In genomic region chr6:10586302-10586701, GRCh38 we compare ENCODE assay signal across 21 cellular contexts.
DNase-seq lines count a peak whose midpoint lies in the region; ATAC-seq and TF ChIP-seq lines count a peak whose summit lies in the region.
"Had no signal": no experiment of that assay in that cellular context is flagged by ENCODE, and none has a peak within 500 bp of the region (broad histone marks: within the 10 kb centered on the region; RNA-seq: fewer than 3 reads in every experiment).

No MANE protein-coding gene starts in this region.

- peaks cover 20% of the 10 kb centered on the region for H3K27me3 Mint-ChIP-seq in GM23338 (ENCODE audit: insufficient read depth, low read depth, poor library complexity)
- H3K27me3 Mint-ChIP-seq in WTC11 (ENCODE audit: low read depth): no peaks in the 10 kb centered on the region
- H3K27me3 Mint-ChIP-seq: activated CD8-positive, alpha-beta T cell treated with anti-CD3 and anti-CD28 coated beads for 36 hours; CD4-positive, alpha-beta memory T cell; central memory CD8-positive, alpha-beta T cell had no signal

- peaks cover 79% of the 10 kb centered on the region for H3K79me2 ChIP-seq in GM23338 (replicated peaks; ENCODE audit: insufficient read depth)
- peaks cover 39% of the 10 kb centered on the region for H3K79me2 ChIP-seq in hepatocyte
- H3K79me2 ChIP-seq in trophoblast cell (ENCODE audit: control insufficient read depth, insufficient read depth, low read length, poor library complexity): peaks cover 6% of the 10 kb centered on the region

- ATAC-seq in GM23338: peak; percentile 13
- ATAC-seq in WTC11: no peak
- ATAC-seq in GM19452 (IDR thresholded peaks at IDR 0.05; ENCODE audit: unreplicated experiment): no peak
- no peak for ATAC-seq in GM19467 (IDR thresholded peaks at IDR 0.05; ENCODE audit: unreplicated experiment)
- ATAC-seq: activated CD8-positive, alpha-beta T cell treated with anti-CD3 and anti-CD28 coated beads for 36 hours; esophagus mucosa; HepG2 had no signal

- CTCF ChIA-PET in WTC11 (lab: Charles Lee): no interaction called here

- H3K27me3 ChIP-seq in GM23338 (ENCODE audit: insufficient read depth) (no peaks in the 10 kb centered on the region), hepatocyte (no peaks in the 10 kb centered on the region), trophoblast cell (ENCODE audit: insufficient read depth, low read length) (no peaks in the 10 kb centered on the region)

- H3K27ac Mint-ChIP-seq in GM23338: peak overlapping the region; percentile 96; the same call in 1 of the 2 replicates
- peak overlapping the region; percentile 99 for H3K27ac Mint-ChIP-seq in WTC11
- H3K27ac Mint-ChIP-seq: activated CD8-positive, alpha-beta T cell treated with anti-CD3 and anti-CD28 coated beads for 36 hours; CD4-positive, alpha-beta memory T cell had no signal

- no peak overlapping the region for H2BK120ac ChIP-seq in trophoblast cell (ENCODE audit: insufficient read depth, low read length, poor library complexity)

- H3K27ac ChIP-seq in GM23338 (ENCODE audit: low read depth) (peak overlapping the region; percentile 89), hepatocyte (peak overlapping the region; percentile 32), trophoblast cell (ENCODE audit: low read depth, low read length) (peak overlapping the region; percentile 80)
- H3K27ac ChIP-seq: thoracic aorta had no signal

- no peak overlapping the region for H4K12ac ChIP-seq in trophoblast cell (ENCODE audit: low read depth, low read length)

- H3K36me3 ChIP-seq in GM23338 (ENCODE audit: insufficient read depth) (no peaks in the 10 kb centered on the region; the same call in 1 of the 2 replicates), hepatocyte (replicated peaks; ENCODE audit: insufficient read depth, low read depth) (no peaks in the 10 kb centered on the region), trophoblast cell (ENCODE audit: control insufficient read depth in 1 of 2, insufficient read depth in 2 of 2, low read length in 2 of 2) (no peaks in the 10 kb centered on the region)
- H3K36me3 ChIP-seq: thoracic aorta had no signal

- H3K18ac ChIP-seq in trophoblast cell (ENCODE audit: low read length): no peak overlapping the region

- peaks cover 56% of the 10 kb centered on the region for H3K4me1 ChIP-seq in GM23338 (ENCODE audit: insufficient read depth)
- peaks cover 42% of the 10 kb centered on the region for H3K4me1 ChIP-seq in hepatocyte (ENCODE audit: insufficient read depth)
- H3K4me1 ChIP-seq in trophoblast cell (ENCODE audit: control insufficient read depth in 1 of 2, insufficient read depth in 2 of 2, low read length in 2 of 2): peaks cover 22 to 39% of the 10 kb centered on the region in 2 experiments

- no peak overlapping the region for H3K23ac ChIP-seq in trophoblast cell (ENCODE audit: low read length)

- H3K9me3 Mint-ChIP-seq in GM23338 (no peaks in the 10 kb centered on the region), WTC11 (no peaks in the 10 kb centered on the region)
- H3K9me3 Mint-ChIP-seq: activated CD8-positive, alpha-beta T cell treated with anti-CD3 and anti-CD28 coated beads for 36 hours; CD4-positive, alpha-beta memory T cell; central memory CD8-positive, alpha-beta T cell had no signal

- H4K20me1 ChIP-seq in GM23338 (replicated peaks; ENCODE audit: insufficient read depth) (peaks cover 20% of the 10 kb centered on the region), hepatocyte (ENCODE audit: insufficient read depth, poor library complexity, severe bottlenecking) (no peaks in the 10 kb centered on the region)

- H2BK12ac ChIP-seq in trophoblast cell (ENCODE audit: low read length): no peak overlapping the region

- no peak overlapping the region for H3K14ac ChIP-seq in trophoblast cell (ENCODE audit: low read length)

- peaks cover 54% of the 10 kb centered on the region for H3K4me1 Mint-ChIP-seq in GM23338
- peaks cover 57% of the 10 kb centered on the region for H3K4me1 Mint-ChIP-seq in WTC11
- H3K4me1 Mint-ChIP-seq: central memory CD8-positive, alpha-beta T cell had no signal

- no peak for TF ChIP-seq CTCF in GM23338 (conservative IDR thresholded peaks at IDR 0.05; ENCODE audit: low read depth in 2 of 2)
- TF ChIP-seq CTCF in WTC11 (IDR thresholded peaks at IDR 0.05): no peak
- TF ChIP-seq CTCF in hepatocyte (IDR thresholded peaks at IDR 0.05; ENCODE audit: poor library complexity): no peak

- H3K9me2 ChIP-seq in GM23338 (ENCODE audit: insufficient read depth) (no peaks in the 10 kb centered on the region), hepatocyte (replicated peaks; ENCODE audit: insufficient read depth) (no peaks in the 10 kb centered on the region)
- H3K9me2 ChIP-seq: SK-N-SH had no signal

- H3K36me3 Mint-ChIP-seq in GM23338 (ENCODE audit: low read depth) (peaks cover 17% of the 10 kb centered on the region), WTC11 (peaks cover 3% of the 10 kb centered on the region)
- H3K36me3 Mint-ChIP-seq: CD4-positive, alpha-beta memory T cell had no signal

- DNase-seq in GM23338 (ENCODE audit: low spot score) (peak; percentile 72), WTC11 (ENCODE audit: low spot score) (no peak), hepatocyte (ENCODE audit: low spot score) (no peak), trophoblast cell (no peak), NOMO-1 treated with dmso at 0.1 percent for 144 hours (lab: John Stamatoyannopoulos, UW; ENCODE audit: unreplicated experiment) (no peak), midbrain (lab: John Stamatoyannopoulos, UW) (no peak)
- DNase-seq: activated CD4-positive, CD25-positive, alpha-beta regulatory T cell; activated CD8-positive, alpha-beta T cell treated with anti-CD3 and anti-CD28 coated beads for 36 hours; CD4-positive, alpha-beta memory T cell; DMS53; NCI-H1417; NCI-H510A; NK-92 treated with Interleukin-12 subunit alpha and Interleukin-12 subunit beta, amount 100 ng/mL, for 24 hours; SK-N-SH had no signal

- H4K8ac ChIP-seq in trophoblast cell (ENCODE audit: low read depth, low read length): no peak overlapping the region

- no peak overlapping the region; the same call in 2 of the 3 replicates for H3K4me3 Mint-ChIP-seq in GM23338
- H3K4me3 Mint-ChIP-seq in WTC11: no peak overlapping the region
- H3K4me3 Mint-ChIP-seq: activated CD8-positive, alpha-beta T cell treated with anti-CD3 and anti-CD28 coated beads for 36 hours; CD4-positive, alpha-beta memory T cell; central memory CD8-positive, alpha-beta T cell had no signal

- peaks cover 12% of the 10 kb centered on the region for H3K79me1 ChIP-seq in trophoblast cell (ENCODE audit: low read length)

- H2AK5ac ChIP-seq in trophoblast cell (ENCODE audit: low read length): no peak overlapping the region

- H3K9ac ChIP-seq in trophoblast cell (ENCODE audit: low read length): no peak overlapping the region
- H3K9ac ChIP-seq: SK-N-SH had no signal

- peaks cover 18% of the 10 kb centered on the region for H3F3A ChIP-seq in GM23338 (replicated peaks; ENCODE audit: low read depth)

- no peak overlapping the region for H3K4ac ChIP-seq in trophoblast cell (ENCODE audit: low read depth, low read length)

- WGBS in hepatocyte (ENCODE audit: low lambda C conversion rate, missing lambda C conversion rate): 42% methylated on average over 5 of the region's 5 CpGs
- WGBS in trophoblast cell (ENCODE audit: extremely low coverage, insufficient coverage, insufficient read length): no CpG with 5 or more reads among the region's 5 CpGs

- H3K4me2 ChIP-seq in GM23338 (peak overlapping the region; percentile 79), hepatocyte (peak overlapping the region; percentile 70), trophoblast cell (ENCODE audit: low read length) (peak overlapping the region; percentile 59)
- H3K4me2 ChIP-seq: SK-N-SH had no signal

- H3K4me3 ChIP-seq in GM23338 (peak overlapping the region; percentile 60), hepatocyte (no peak overlapping the region), trophoblast cell (ENCODE audit: low read depth, low read length) (no peak overlapping the region)
- H3K4me3 ChIP-seq: lung had no signal

- POLR2A ChIA-PET in WTC11 (lab: Charles Lee): interaction anchor here (2.1 kb wide), 1 partner anchor 31 kb away, joined by 15 read pairs; no protein-coding TSS in a partner anchor

- no peak overlapping the region for H4K91ac ChIP-seq in trophoblast cell (ENCODE audit: low read depth, low read length)

- H2AFZ ChIP-seq in GM23338: no peak overlapping the region
- H2AFZ ChIP-seq in hepatocyte: no peak overlapping the region
- H2AFZ ChIP-seq in trophoblast cell (ENCODE audit: insufficient read depth, low read length, poor library complexity): no peak overlapping the region

- no peak overlapping the region for H2BK5ac ChIP-seq in trophoblast cell (ENCODE audit: low read depth, low read length, poor library complexity)

- H3K9me3 ChIP-seq in hepatocyte (ENCODE audit: low read depth) (no peaks in the 10 kb centered on the region), trophoblast cell (ENCODE audit: insufficient read depth, low read depth, low read length) (peaks cover 2% of the 10 kb centered on the region)
- H3K9me3 ChIP-seq: SK-N-SH, thoracic aorta had no signal

TF ChIP-seq in GM23338, 12 proteins besides CTCF, POLR2A, EP300 and RAD21:
- TF ChIP-seq CREB1 (CRISPR knock-in tag; IDR thresholded peaks at IDR 0.05; ENCODE audit: low read depth): peak; percentile 71
- TF ChIP-seq ZNF114 (CRISPR knock-in tag; IDR thresholded peaks at IDR 0.05): no peak
TF ChIP-seq in GM23338: peak in this region for 1.

TF ChIP-seq in WTC11, 78 proteins besides CTCF, POLR2A, EP300 and RAD21:
- TF ChIP-seq CREM (CRISPR knock-in tag; IDR thresholded peaks at IDR 0.05): 0 out of 2 replicates have a peak, but pooled peaks have one; percentile 46
- no peak for TF ChIP-seq TCF7 (CRISPR knock-in tag; IDR thresholded peaks at IDR 0.05; ENCODE audit: low read depth)

Comparison
In these comparisons a context has a peak if more than half of its experiments do, and no peak if none do; other contexts are left out.
1. H3K27ac ChIP-seq: peak in every context shown above with its lines; median percentile 89 in GM23338; 80 in trophoblast cell; 32 in hepatocyte.